24 cellular contexts compared by ENCODE assay signal in the genomic region with DNA sequence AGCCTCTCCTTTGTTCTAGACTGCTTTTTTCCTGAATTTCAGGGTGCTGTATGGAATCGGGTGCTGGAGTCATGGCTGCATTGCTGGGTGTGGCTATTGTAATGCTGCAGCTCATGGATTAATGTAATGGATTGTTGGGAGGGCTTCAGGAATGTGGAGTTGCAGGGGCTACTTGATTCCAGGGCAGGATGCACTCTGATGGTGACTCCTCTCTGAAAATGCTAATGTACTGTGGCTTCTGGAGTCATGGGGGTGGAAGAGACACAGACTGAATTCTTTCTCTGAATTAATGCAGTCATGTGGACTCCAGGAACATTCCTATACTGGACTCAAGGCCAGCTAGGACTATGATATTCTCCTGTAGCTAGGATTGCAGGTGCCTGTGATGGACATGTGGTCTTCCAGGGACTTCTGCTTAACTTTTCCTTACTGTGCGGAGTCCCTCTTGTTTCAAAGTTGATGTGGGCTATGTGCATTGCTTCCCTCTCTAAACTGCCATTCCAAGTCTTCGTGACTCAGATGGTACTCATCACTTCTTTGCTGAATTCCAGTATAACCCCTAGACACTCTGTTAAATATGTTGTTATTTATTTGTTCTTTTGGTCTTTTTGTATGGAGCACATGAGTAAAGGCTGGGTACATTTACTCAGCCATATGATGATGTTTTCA.
DNase-seq lines count a peak whose midpoint lies in the region; ATAC-seq and TF ChIP-seq lines count a peak whose summit lies in the region.
"Had no signal": no experiment of that assay in that cellular context is flagged by ENCODE, and none has a peak within 500 bp of the region (broad histone marks: within the 10 kb centered on the region; RNA-seq: fewer than 3 reads in every experiment).

No MANE protein-coding gene starts in this region.

- WGBS in smooth muscle cell (ENCODE audit: low lambda C conversion rate): 37% methylated on average over 3 of the region's 3 CpGs

- H3K36me3 ChIP-seq in smooth muscle cell (ENCODE audit: low read depth) (no peaks in the 10 kb centered on the region), uterus (no peaks in the 10 kb centered on the region)
- H3K36me3 ChIP-seq: lower lobe of right lung, transverse colon had no signal

- no peak for TF ChIP-seq CTCF in smooth muscle cell (IDR thresholded peaks at IDR 0.05; ENCODE audit: borderline replicate concordance, insufficient read depth, poor library complexity, severe bottlenecking)
- TF ChIP-seq CTCF in uterus (IDR thresholded peaks at IDR 0.05): no peak

- no peak overlapping the region for H2AFZ ChIP-seq in smooth muscle cell (ENCODE audit: low read depth)

- no peak for ATAC-seq in HG03520 (IDR thresholded peaks at IDR 0.05; ENCODE audit: unreplicated experiment)
- ATAC-seq: activated T-cell treated with anti-CD3 and anti-CD28 coated beads, Interleukin-2, amount 50 U/mL, for 4 hours; lower lobe of right lung; natural killer cell; Panc1; psoas muscle had no signal

- H3K4me3 ChIP-seq in smooth muscle cell: no peak overlapping the region
- no peak overlapping the region for H3K4me3 ChIP-seq in uterus
- H3K4me3 ChIP-seq: lower lobe of right lung, psoas muscle, transverse colon had no signal

- H3F3A ChIP-seq in smooth muscle cell (ENCODE audit: low read depth): peaks cover 12% of the 10 kb centered on the region

- peak overlapping the region; percentile 64 for H3K27ac ChIP-seq in smooth muscle cell (ENCODE audit: low read depth)
- no peak overlapping the region for H3K27ac ChIP-seq in uterus
- H3K27ac ChIP-seq: lower lobe of right lung, psoas muscle, transverse colon had no signal

- H3K79me2 ChIP-seq in smooth muscle cell (ENCODE audit: low read depth): no peaks in the 10 kb centered on the region

- DNase-seq in HS-5 (ENCODE audit: low read depth) (peak; percentile 25), amniotic epithelial cell (ENCODE audit: low read depth) (peak; percentile 48), iPS DF 19.7 (ENCODE audit: low read depth, low spot score) (peak; percentile 30), smooth muscle cell (lab: John Stamatoyannopoulos, UW; ENCODE audit: unreplicated experiment) (no peak), uterus (no peak), NCI-H226 (no peak)
- no peak for DNase-seq in stimulated activated CD4-positive, alpha-beta T cell treated with anti-CD3 and anti-CD28 coated beads, Interleukin-4, amount 100 ng/mL, for 4 hours
- DNase-seq: activated CD4-positive, alpha-beta T cell treated with anti-CD3 and anti-CD28 coated beads, Interleukin-2, amount 50 U/mL, for 4 hours; activated naive CD8-positive, alpha-beta T cell treated with anti-CD3 and anti-CD28 coated beads, Interleukin-2, amount 10 ng/mL, durations not matched to agents 7 days and 5 days; activated T-cell treated with anti-CD3 and anti-CD28 coated beads, Interleukin-2, amount 50 U/mL, for 4 hours; C1 segment of cervical spinal cord; central memory CD4-positive, alpha-beta T cell; DMS 273 treated with DMSO at 0.1 percent for 48 hours; effector memory CD4-positive, alpha-beta T cell; Karpas-422; lower lobe of right lung; natural killer cell; NCI-H1436; NCI-H2171 treated with DMSO at 0.1 percent for 48 hours; psoas muscle; stimulated activated naive CD4-positive, alpha-beta T cell; transverse colon had no signal

- H3K9me3 ChIP-seq in smooth muscle cell (replicated peaks; ENCODE audit: low read depth): peaks cover 5% of the 10 kb centered on the region
- H3K9me3 ChIP-seq in uterus: no peaks in the 10 kb centered on the region
- H3K9me3 ChIP-seq: transverse colon had no signal

- no peak for TF ChIP-seq POLR2A in uterus (IDR thresholded peaks at IDR 0.05)

- H3K4me2 ChIP-seq in smooth muscle cell: peak overlapping the region; percentile 61

- no peak overlapping the region for H3K9ac ChIP-seq in smooth muscle cell (ENCODE audit: low read depth)

- H4K20me1 ChIP-seq in smooth muscle cell (ENCODE audit: low read depth): no peaks in the 10 kb centered on the region

- H3K4me1 ChIP-seq in smooth muscle cell (ENCODE audit: low read depth) (no peaks in the 10 kb centered on the region), uterus (no peaks in the 10 kb centered on the region)
- H3K4me1 ChIP-seq: lower lobe of right lung, psoas muscle, transverse colon had no signal

- no peaks in the 10 kb centered on the region for H3K27me3 ChIP-seq in smooth muscle cell (ENCODE audit: low read depth)
- H3K27me3 ChIP-seq in uterus: no peaks in the 10 kb centered on the region
- H3K27me3 ChIP-seq: transverse colon had no signal

- intact Hi-C loops in uterus (cut with DNase I; ENCODE audit: low total_unique reads): no loop called here

Comparison
In these comparisons a context has a peak if more than half of its experiments do, and no peak if none do; other contexts are left out.
1. DNase-seq: peak in HS-5 (single experiment), amniotic epithelial cell (single experiment) and iPS DF 19.7 (single experiment); none in smooth muscle cell (single experiment), uterus (0 of 2), NCI-H226 (single experiment) and stimulated activated CD4-positive, alpha-beta T cell treated with anti-CD3 and anti-CD28 coated beads, Interleukin-4, amount 100 ng/mL, for 4 hours (0 of 2).